ENCODE assay signal across 8 cellular contexts in the genomic region with DNA sequence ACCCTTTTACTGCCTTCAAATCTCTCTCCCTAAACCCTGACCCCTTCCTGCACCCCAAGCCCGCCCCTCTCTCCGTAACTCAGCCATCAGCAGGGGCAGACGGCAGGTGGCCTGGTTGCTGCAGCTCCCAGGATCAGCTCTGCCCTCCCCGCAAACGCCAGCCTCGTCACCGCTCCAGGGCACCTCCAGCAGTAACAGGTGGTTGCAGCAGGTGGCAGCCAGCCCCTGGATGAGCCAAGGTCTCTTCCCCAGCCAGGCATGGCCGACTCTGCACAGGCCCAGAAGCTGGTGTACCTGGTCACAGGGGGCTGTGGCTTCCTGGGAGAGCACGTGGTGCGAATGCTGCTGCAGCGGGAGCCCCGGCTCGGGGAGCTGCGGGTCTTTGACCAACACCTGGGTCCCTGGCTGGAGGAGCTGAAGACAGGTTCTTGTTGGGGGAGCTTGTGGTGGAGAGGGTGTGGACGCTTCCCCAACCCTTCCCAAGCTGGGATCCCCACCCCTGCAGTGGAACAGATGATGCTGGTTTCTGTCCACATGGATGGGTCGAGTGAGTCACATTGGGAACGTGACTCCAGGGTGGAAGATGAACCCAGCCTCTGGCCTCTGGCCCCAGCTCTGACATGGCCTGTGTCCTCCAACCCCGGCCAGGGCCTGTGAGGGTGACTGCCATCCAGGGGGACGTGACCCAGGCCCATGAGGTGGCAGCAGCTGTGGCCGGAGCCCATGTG. TPM values are rescaled to one million over a fixed set of nuclear protein-coding genes. Genes with fewer than 3 reads are reported as not detected.
DNase-seq lines count a peak whose midpoint lies in the region; ATAC-seq and TF ChIP-seq lines count a peak whose summit lies in the region.

No MANE protein-coding gene starts in this region.

- no peak for TF ChIP-seq POLR2A in sigmoid colon (IDR thresholded peaks at IDR 0.05)

- WGBS in sigmoid colon, 2 donors: 28 to 57% methylated on average over 20 of the region's 20 CpGs

- H3K36me3 ChIP-seq in ACC112 (ENCODE audit: insufficient read depth, low read length) (no peaks in the 10 kb centered on the region; the same call in 1 of the 2 replicates), SJCRH30 (peaks cover 10% of the 10 kb centered on the region), sigmoid colon (peaks cover 2 to 46% (median 24%) of the 10 kb centered on the region in 4 donors)

- H3K9me3 ChIP-seq in SJCRH30 (replicated peaks): no peaks in the 10 kb centered on the region
- H3K9me3 ChIP-seq in sigmoid colon: no peaks in the 10 kb centered on the region

- H3K27me3 ChIP-seq in ACC112 (ENCODE audit: insufficient read depth, low read length): no peaks in the 10 kb centered on the region
- no peaks in the 10 kb centered on the region for H3K27me3 ChIP-seq in SJCRH30
- no peaks in the 10 kb centered on the region for H3K27me3 ChIP-seq in sigmoid colon

- DNase-seq in HPDE6-E6E7 (ENCODE audit: extremely low spot score) (peak; percentile 92), SJCRH30 (peak; percentile 57 to 66), Right ventricle myocardium superior (no peak), sigmoid colon (no peak), occipital lobe (lab: John Stamatoyannopoulos, UW) (no peak)
- no peak for DNase-seq in stimulated activated CD8-positive, alpha-beta memory T cell treated with anti-CD3 and anti-CD28 coated beads, Interleukin-4, amount 100 ng/mL, for 48 hours

- H2AFZ ChIP-seq in ACC112 (ENCODE audit: low read length, unreplicated experiment): no peak overlapping the region

- intact Hi-C loops in Right ventricle myocardium superior (cut with DNase I): loop anchor here (5.0 to 10.0 kb wide), 3 partner anchors 159 to 879 kb away; partner anchors contain the start of gene ZNF843
- intact Hi-C loops in sigmoid colon (cut with DNase I): loop anchor here (1.0 to 2.0 kb wide), 3 partner anchors 57 to 883 kb away; no protein-coding TSS in a partner anchor

- H3K4me3 ChIP-seq in ACC112 (ENCODE audit: low read depth, low read length): peak overlapping the region; percentile 60
- H3K4me3 ChIP-seq in SJCRH30: no peak overlapping the region
- peak overlapping the region; percentile 30 to 53 (median 50) for H3K4me3 ChIP-seq in sigmoid colon

- ATAC-seq in Right ventricle myocardium superior (ENCODE audit: poor library complexity): peak; percentile 54
- no peak for ATAC-seq in HG03135 (IDR thresholded peaks at IDR 0.05; ENCODE audit: unreplicated experiment)

- TF ChIP-seq CTCF in sigmoid colon (IDR thresholded peaks at IDR 0.05): no peak

- no peaks in the 10 kb centered on the region for H3K79me2 ChIP-seq in ACC112 (ENCODE audit: control insufficient read depth, insufficient read depth, low read length, unreplicated experiment)

- H3K4me1 ChIP-seq in ACC112 (ENCODE audit: control insufficient read depth, insufficient read depth, low read length, unreplicated experiment) (peaks cover 21% of the 10 kb centered on the region), SJCRH30 (peaks cover 9% of the 10 kb centered on the region), sigmoid colon (peaks cover 0 to 14% (median 12%) of the 10 kb centered on the region in 4 donors)

- no peak for TF ChIP-seq EP300 in sigmoid colon (IDR thresholded peaks at IDR 0.05)

- H3K27ac ChIP-seq in ACC112 (ENCODE audit: low read depth, low read length) (no peak overlapping the region), SJCRH30 (peak overlapping the region; percentile 12; the same call in 1 of the 2 replicates), sigmoid colon (peak overlapping the region; percentile 69 to 78 (median 72))

RNA-seq across cellular contexts. Expression of gene HSD3B7, which starts 0.6 kb away (rescaled TPM):
- total RNA-seq in SJCRH30 (2014; rRNA removed; shearing (Covaris generic)): 2.6 and 3.4 TPM in 2 replicates
- total RNA-seq in Right ventricle myocardium superior (6.7 TPM), sigmoid colon (10 to 100 TPM; 14.6 to 16.1 (median 15.5) TPM), occipital lobe (2.5 TPM)
- polyA plus RNA-seq in sigmoid colon: 10 to 100 TPM in 2 of 3 donors, 1 to 10 TPM in 1; 9.0 to 36.1 (median 13.6) TPM

RNA-seq across cellular contexts. Expression of gene STX1B, which starts 24.9 kb away (rescaled TPM):
- 0.94 and 1.4 TPM in 2 replicates for total RNA-seq in SJCRH30 (2014; rRNA removed; shearing (Covaris generic))
- total RNA-seq in Right ventricle myocardium superior: 0.48 TPM
- 1 to 10 TPM in 2 of 4 donors, under 1 TPM in 2; 0.71 to 4.4 (median 2.3) TPM for total RNA-seq in sigmoid colon
- polyA plus RNA-seq in sigmoid colon: 1 to 10 TPM in 1 of 3 donors, under 1 TPM in 1, not detected in 1; 0.60 to 1.2 TPM
- total RNA-seq in occipital lobe: 12.0 TPM

RNA-seq across cellular contexts. Expression of gene SETD1A, which starts 28.0 kb away (rescaled TPM):
- total RNA-seq in SJCRH30 (2014; rRNA removed; shearing (Covaris generic)): 8.9 TPM in 2 replicates
- total RNA-seq in Right ventricle myocardium superior (6.9 TPM), sigmoid colon (10 to 100 TPM in 1 of 4 donors, 1 to 10 TPM in 3; 5.0 to 16.0 (median 7.1) TPM), occipital lobe (1.6 TPM)
- 10 to 100 TPM in 1 of 3 donors, 1 to 10 TPM in 2; 2.4 to 13.1 (median 3.2) TPM for polyA plus RNA-seq in sigmoid colon

RNA-seq across cellular contexts. Expression of gene ORAI3, which starts 36.7 kb away (rescaled TPM):
- total RNA-seq in SJCRH30 (2014; rRNA removed; shearing (Covaris generic)): 4.0 and 7.0 TPM in 2 replicates
- total RNA-seq in Right ventricle myocardium superior (9.5 TPM), sigmoid colon (10 to 100 TPM; 33.3 to 43.3 (median 40.5) TPM), occipital lobe (5.5 TPM)
- polyA plus RNA-seq in sigmoid colon: 10 to 100 TPM in 2 of 3 donors, 1 to 10 TPM in 1; 8.6 to 16.1 (median 15.6) TPM

RNA-seq across cellular contexts. Expression of gene STX4, which starts 47.8 kb away (rescaled TPM):
- total RNA-seq in SJCRH30 (2014; rRNA removed; shearing (Covaris generic)): 22.6 and 23.9 TPM in 2 replicates
- 39.5 TPM for total RNA-seq in Right ventricle myocardium superior
- 10 to 100 TPM; 23.9 to 56.5 (median 37.4) TPM for total RNA-seq in sigmoid colon
- 10 to 100 TPM; 47.2 to 76.3 (median 55.3) TPM for polyA plus RNA-seq in sigmoid colon
- total RNA-seq in occipital lobe: 11.5 TPM

Comparison
In these comparisons a context has a peak if more than half of its experiments do, and no peak if none do; other contexts are left out.
1. DNase-seq: peak in HPDE6-E6E7 (single experiment) and SJCRH30 (2 of 2); none in Right ventricle myocardium superior (single experiment), sigmoid colon (single experiment), occipital lobe (single experiment) and stimulated activated CD8-positive, alpha-beta memory T cell treated with anti-CD3 and anti-CD28 coated beads, Interleukin-4, amount 100 ng/mL, for 48 hours (single experiment).